In genomic region chr14:85532981-85533820, GRCh38 we compare ENCODE assay signal across 9 cellular contexts. TPM values are rescaled to one million over a fixed set of nuclear protein-coding genes. Genes with fewer than 3 reads are reported as not detected.
DNase-seq lines count a peak whose midpoint lies in the region; ATAC-seq, FAIRE-seq and TF ChIP-seq lines count a peak whose summit lies in the region.
"Had no signal": no experiment of that assay in that cellular context is flagged by ENCODE, and none has a peak within 500 bp of the region (broad histone marks: within the 10 kb centered on the region; RNA-seq: fewer than 3 reads in every experiment).

No MANE protein-coding gene starts in this region.

- H3K4me1 ChIP-seq in mesenchymal stem cell (ENCODE audit: control insufficient read depth, insufficient read depth, low read depth, low read length) = peaks cover 9% of the 10 kb centered on the region
- peaks cover 7 to 58% (median 40%) of the 10 kb centered on the region in 4 donors for H3K4me1 ChIP-seq in upper lobe of left lung

- ATAC-seq in upper lobe of left lung (ENCODE audit: low FRiP score in 2 of 2) = peak; percentile 38 to 78
- ATAC-seq: K562 had no signal

- TF ChIP-seq CTCF in GM20000 (IDR thresholded peaks at IDR 0.05; ENCODE audit: extremely low read depth, missing control alignments) (no peak), upper lobe of left lung (IDR thresholded peaks at IDR 0.05) (no peak)

- H3K27me3 ChIP-seq in mesenchymal stem cell (ENCODE audit: control insufficient read depth in 1 of 2, insufficient read depth in 1 of 2, low read length in 2 of 2) = no peaks in the 10 kb centered on the region
- H3K27me3 ChIP-seq in upper lobe of left lung = peaks cover 0 to 51% (median 23%) of the 10 kb centered on the region in 4 donors

- no peak for FAIRE-seq in GM12892 (lab: Jason Lieb, UNC)
- FAIRE-seq: K562 had no signal

- TF ChIP-seq POLR2A in erythroblast (IDR thresholded peaks at IDR 0.05; ENCODE audit: low read length) (no peak), upper lobe of left lung (IDR thresholded peaks at IDR 0.05) (no peak), GM12892 (IDR thresholded peaks at IDR 0.05; ENCODE audit: low read depth, low read length) (no peak)

- H3K36me3 ChIP-seq in mesenchymal stem cell (ENCODE audit: control insufficient read depth in 1 of 2, insufficient read depth in 2 of 2, low read depth in 1 of 2, low read length in 2 of 2) (peaks cover 0 to 3% of the 10 kb centered on the region in 2 experiments), upper lobe of left lung (no peaks in the 10 kb centered on the region)

- peak overlapping the region; percentile 67 to 96 for H2BK12ac ChIP-seq in mesenchymal stem cell (ENCODE audit: low read length in 2 of 2)

- H2BK5ac ChIP-seq in mesenchymal stem cell (ENCODE audit: low read depth, low read length, poor library complexity, severe bottlenecking) = no peak overlapping the region

- H3K14ac ChIP-seq in mesenchymal stem cell (ENCODE audit: low read length in 2 of 2) = peak overlapping the region in 1 of 2 experiments; percentile 98

- H4K8ac ChIP-seq in mesenchymal stem cell (ENCODE audit: low read length) = peak overlapping the region; percentile 70

- peak overlapping the region; percentile 79 to 83 for H3K23ac ChIP-seq in mesenchymal stem cell (ENCODE audit: low read length in 2 of 2)

- H3K4me2 ChIP-seq in mesenchymal stem cell (ENCODE audit: low read length, poor library complexity, severe bottlenecking) = peak overlapping the region; percentile 96

- 0% methylated on average over 50 of the region's 85 CpGs for WGBS in mesenchymal stem cell
- WGBS in upper lobe of left lung, 2 donors = 1 to 3% methylated on average over 19 to 61 of the region's 85 CpGs

- H3K27ac ChIP-seq in mesenchymal stem cell (ENCODE audit: low read length, poor library complexity, severe bottlenecking) (peak overlapping the region; percentile 47), upper lobe of left lung (peak overlapping the region in 2 of 4 donors; percentile 66 to 73)

- peak overlapping the region; percentile 42 for H2BK120ac ChIP-seq in mesenchymal stem cell (ENCODE audit: low read depth, low read length)

- peak overlapping the region; percentile 57 to 73 for H3K4ac ChIP-seq in mesenchymal stem cell (ENCODE audit: low read depth in 1 of 2, low read length in 2 of 2)

- H2BK15ac ChIP-seq in mesenchymal stem cell (ENCODE audit: low read depth, poor library complexity, severe bottlenecking) = peak overlapping the region; percentile 95

- H3K18ac ChIP-seq in mesenchymal stem cell (ENCODE audit: low read depth in 1 of 2, low read length in 2 of 2) = peak overlapping the region; percentile 69 to 99

- H3K4me3 ChIP-seq in mesenchymal stem cell (ENCODE audit: insufficient read depth in 1 of 2, low read depth in 1 of 2, low read length in 2 of 2) = peak overlapping the region; percentile 95 to 98
- peak overlapping the region; percentile 32 to 56 (median 48) for H3K4me3 ChIP-seq in upper lobe of left lung
- H3K4me3 ChIP-seq: K562 had no signal

- H4K91ac ChIP-seq in mesenchymal stem cell (ENCODE audit: low read length) = peak overlapping the region; percentile 11

- TF ChIP-seq EP300 in upper lobe of left lung (IDR thresholded peaks at IDR 0.05) = no peak

- H2AFZ ChIP-seq in mesenchymal stem cell (ENCODE audit: low read depth, low read length) = peak overlapping the region; percentile 77

- peaks cover 10% of the 10 kb centered on the region for H3K79me1 ChIP-seq in mesenchymal stem cell (replicated peaks; ENCODE audit: low read length, poor library complexity, severe bottlenecking)

- H3K9ac ChIP-seq in mesenchymal stem cell (ENCODE audit: low read length) = peak overlapping the region; percentile 98

- no peak overlapping the region for H2AK5ac ChIP-seq in mesenchymal stem cell (ENCODE audit: low read length, severe bottlenecking)

- H3K9me3 ChIP-seq in mesenchymal stem cell (ENCODE audit: control insufficient read depth, low read length) = no peaks in the 10 kb centered on the region
- no peaks in the 10 kb centered on the region for H3K9me3 ChIP-seq in upper lobe of left lung

- DNase-seq in GM20000 (ENCODE audit: low spot score) (peak; percentile 7), NCI-H774 (lab: John Stamatoyannopoulos, UW) (peak; percentile 8), erythroblast (lab: John Stamatoyannopoulos, UW) (peak; percentile 9 to 22), mesenchymal stem cell (peak; percentile 89), upper lobe of left lung (peak in 1 of 2 donors; percentile 89), HT-29 (ENCODE audit: low spot score) (no peak), RKO (ENCODE audit: low spot score) (no peak), GM12892 (ENCODE audit: insufficient read length) (no peak)

RNA-seq across cellular contexts. Expression of gene FLRT2, which starts 3.3 kb away (rescaled TPM):
- 11.8 TPM for polyA plus RNA-seq in mesenchymal stem cell (2013, experiment 1 of 2)
- polyA plus RNA-seq in mesenchymal stem cell (2013, experiment 2 of 2) = 11.0 TPM
- 10 to 100 TPM in 2 of 6 donors, 1 to 10 TPM in 3, under 1 TPM in 1; 0.91 to 24.1 (median 5.0) TPM for total RNA-seq in upper lobe of left lung
- total RNA-seq in HT-29 (2014; rRNA removed; shearing (Covaris generic)) = not detected in 2 replicates
- 0.06 TPM for polyA plus RNA-seq in GM12892 (2012; ENCODE audit: missing spikeins)
- polyA plus RNA-seq: K562 had no signal

Comparison
In these comparisons a context has a peak if more than half of its experiments do, and no peak if none do; other contexts are left out.
1. DNase-seq: peak in GM20000 (single experiment), NCI-H774 (single experiment), erythroblast (2 of 2) and mesenchymal stem cell (single experiment); none in HT-29 (single experiment), RKO (single experiment) and GM12892 (single experiment).